In the genomic region with DNA sequence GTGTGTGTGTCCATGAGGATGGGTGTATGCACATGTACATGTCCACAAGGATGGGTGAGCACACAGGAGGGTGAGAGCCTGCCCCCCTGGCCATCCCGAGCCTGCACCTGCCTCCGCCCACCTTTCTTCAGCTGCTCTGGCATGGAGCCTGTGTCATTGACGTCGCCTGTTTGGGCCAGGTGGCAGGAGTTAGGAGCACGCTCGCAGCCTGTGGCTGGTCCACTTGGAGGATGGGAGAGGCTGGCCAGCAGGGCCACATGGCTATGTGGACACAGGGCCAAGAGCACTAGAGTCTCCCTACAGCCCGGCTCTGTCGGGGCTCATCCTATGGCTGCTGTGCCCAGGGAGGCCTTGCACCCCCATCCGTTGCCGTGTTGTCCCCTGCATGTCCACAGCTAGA, we compare ENCODE assay signal across 13 cellular contexts. TPM values are rescaled to one million over a fixed set of nuclear protein-coding genes. Genes with fewer than 3 reads are reported as not detected.
DNase-seq lines count a peak whose midpoint lies in the region; TF ChIP-seq lines count a peak whose summit lies in the region.
"Had no signal": no experiment of that assay in that cellular context is flagged by ENCODE, and none has a peak within 500 bp of the region (broad histone marks: within the 10 kb centered on the region; RNA-seq: fewer than 3 reads in every experiment).

No MANE protein-coding gene starts in this region.

- H3K4me3 ChIP-seq in skin epidermis: no peak overlapping the region
- H3K4me3 ChIP-seq in lower leg skin (ENCODE audit: low read depth, poor library complexity, severe bottlenecking): no peak overlapping the region
- H3K4me3 ChIP-seq: body of pancreas had no signal

- TF ChIP-seq CTCF in lower leg skin (IDR thresholded peaks at IDR 0.05): no peak
- no peak for TF ChIP-seq CTCF in endothelial cell (IDR thresholded peaks at IDR 0.05; ENCODE audit: unreplicated experiment)

- no peaks in the 10 kb centered on the region for H3K36me3 Mint-ChIP-seq in endothelial cell (ENCODE audit: low read depth, unreplicated experiment)

- WGBS in lower leg skin, 2 donors: 45 to 58% methylated on average over 6 to 10 of the region's 10 CpGs

- intact Hi-C loops in lower leg skin (cut with DNase I; ENCODE audit: low total_unique reads): no loop called here

- H3K27ac ChIP-seq in skin epidermis: peak overlapping the region in 16 of 21 experiments; percentile 31 to 98 (median 74)
- H3K27ac ChIP-seq: body of pancreas, HL-60, parathyroid adenoma had no signal

- H3K4me3 Mint-ChIP-seq in endothelial cell (ENCODE audit: unreplicated experiment): no peak overlapping the region
- H3K4me3 Mint-ChIP-seq: CD14-positive monocyte had no signal

- H3K27ac Mint-ChIP-seq in endothelial cell (ENCODE audit: unreplicated experiment): no peak overlapping the region
- H3K27ac Mint-ChIP-seq: CD14-positive monocyte had no signal

- H3K9me3 Mint-ChIP-seq in endothelial cell (ENCODE audit: unreplicated experiment): no peaks in the 10 kb centered on the region

- peak; percentile 25 for DNase-seq in DMS79 (lab: John Stamatoyannopoulos, UW)
- peak; percentile 74 for DNase-seq in NCI-H1105 (lab: John Stamatoyannopoulos, UW)
- peak; percentile 90 for DNase-seq in cerebellar cortex (ENCODE audit: low spot score)
- DNase-seq in lower leg skin (ENCODE audit: low spot score in 2 of 2): no peak
- DNase-seq in endothelial cell (ENCODE audit: low spot score): no peak
- DNase-seq in stimulated activated CD4-positive, alpha-beta T cell treated with anti-CD3 and anti-CD28 coated beads, Interleukin-1b, Interleukin-23, amount 100 ng/mL, for 48 hours: no peak
- DNase-seq: GF-D8, NCI-H187 treated with DMSO at 0.1 percent for 48 hours had no signal

- no peaks in the 10 kb centered on the region for H3K4me1 Mint-ChIP-seq in endothelial cell (ENCODE audit: unreplicated experiment)

- H3K27me3 Mint-ChIP-seq in endothelial cell (ENCODE audit: unreplicated experiment): peaks cover 7% of the 10 kb centered on the region

- TF ChIP-seq POLR2A in lower leg skin (IDR thresholded peaks at IDR 0.05): no peak

RNA-seq across cellular contexts. Expression of a gene that starts 21.4 kb away (rescaled TPM):
- 10 to 100 TPM in 2 of 4 donors, 1 to 10 TPM in 2; 4.1 to 14.2 (median 10.0) TPM for total RNA-seq in lower leg skin
- total RNA-seq in endothelial cell (ENCODE audit: unreplicated experiment): 10.7 TPM

Comparison
In these comparisons a context has a peak if more than half of its experiments do, and no peak if none do; other contexts are left out.
1. DNase-seq: peak in DMS79 (single experiment), NCI-H1105 (single experiment) and cerebellar cortex (single experiment); none in lower leg skin (0 of 2), endothelial cell (single experiment) and stimulated activated CD4-positive, alpha-beta T cell treated with anti-CD3 and anti-CD28 coated beads, Interleukin-1b, Interleukin-23, amount 100 ng/mL, for 48 hours (single experiment).